14 cellular contexts compared by ENCODE assay signal in the genomic region with DNA sequence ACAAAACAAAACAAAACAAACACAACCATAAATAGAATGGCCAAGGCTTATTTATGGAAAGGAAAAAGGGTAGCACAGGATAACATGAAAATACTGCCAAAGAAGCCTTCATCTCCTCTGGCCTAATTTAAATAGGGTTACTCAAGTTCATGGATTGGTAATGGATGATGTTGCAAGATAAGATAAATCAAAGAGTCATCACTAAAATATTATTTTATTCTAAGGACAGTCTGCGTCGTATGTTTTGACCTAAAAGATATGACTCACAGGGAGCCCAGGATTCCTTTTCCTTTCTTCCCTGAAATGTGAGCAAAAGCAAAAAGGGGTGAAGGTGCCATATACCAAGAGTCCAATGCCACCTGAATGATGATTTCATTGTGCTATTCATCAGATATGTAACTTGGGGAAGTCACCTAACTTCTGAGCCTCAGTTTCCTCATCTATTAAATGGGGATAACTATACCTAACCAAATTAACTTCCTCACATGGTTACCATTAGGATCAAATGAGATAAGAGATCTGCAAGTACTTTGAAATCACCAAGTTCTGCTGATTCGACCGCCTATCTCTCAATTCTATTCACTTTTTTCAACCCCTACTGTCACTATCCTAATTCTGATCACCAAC.
A peak's percentile ranks its signal among the peaks of the same experiment; 100 is the strongest.
DNase-seq lines count a peak whose midpoint lies in the region; ATAC-seq and TF ChIP-seq lines count a peak whose summit lies in the region.
"Had no signal": no experiment of that assay in that cellular context is flagged by ENCODE, and none has a peak within 500 bp of the region (broad histone marks: within the 10 kb centered on the region; RNA-seq: fewer than 3 reads in every experiment).

No MANE protein-coding gene starts in this region.

- POLR2A ChIA-PET in A673 (lab: Charles Lee; ENCODE audit: low non-redundant PET), result no interaction called here

- H3K4me3 Mint-ChIP-seq in endothelial cell (ENCODE audit: unreplicated experiment) (no peak overlapping the region), osteocyte (ENCODE audit: unreplicated experiment) (no peak overlapping the region)
- H3K4me3 Mint-ChIP-seq: activated CD8-positive, alpha-beta T cell treated with anti-CD3 and anti-CD28 coated beads, Interleukin-2, amount 10 ng/mL, durations not matched to agents 7 days and 5 days; stimulated activated effector memory CD8-positive, alpha-beta T cell treated with anti-CD3 and anti-CD28 coated beads, Interleukin-12 subunit alpha, Interleukin-12 subunit beta, amount 100 ng/mL, for 72 hours had no signal

- H3K36me3 ChIP-seq in A673 (ENCODE audit: insufficient read depth, low read length, poor library complexity, severe bottlenecking), result no peaks in the 10 kb centered on the region
- H3K36me3 ChIP-seq: BE2C had no signal

- peak overlapping the region; percentile 87 for H3K27ac Mint-ChIP-seq in endothelial cell (ENCODE audit: unreplicated experiment)
- peak overlapping the region; percentile 45 for H3K27ac Mint-ChIP-seq in osteocyte (ENCODE audit: unreplicated experiment)
- H3K27ac Mint-ChIP-seq: activated CD8-positive, alpha-beta T cell treated with anti-CD3 and anti-CD28 coated beads, Interleukin-2, amount 10 ng/mL, durations not matched to agents 7 days and 5 days; stimulated activated effector memory CD8-positive, alpha-beta T cell treated with anti-CD3 and anti-CD28 coated beads, Interleukin-12 subunit alpha, Interleukin-12 subunit beta, amount 100 ng/mL, for 72 hours had no signal

- no peak for ATAC-seq in GM18907 (IDR thresholded peaks at IDR 0.05; ENCODE audit: unreplicated experiment)
- ATAC-seq: activated CD8-positive, alpha-beta T cell treated with anti-CD3 and anti-CD28 coated beads, Interleukin-2, amount 10 ng/mL, durations not matched to agents 7 days and 5 days; stimulated activated effector memory CD8-positive, alpha-beta T cell treated with anti-CD3 and anti-CD28 coated beads, Interleukin-12 subunit alpha, Interleukin-12 subunit beta, amount 100 ng/mL, for 72 hours had no signal

- H3K27ac ChIP-seq in A673 (ENCODE audit: low read depth, low read length, poor library complexity, severe bottlenecking), result no peak overlapping the region

- no TSS peak for BruUV-seq in A673 (replicated peaks; lab: Mats Ljungman, UMichigan)

- DNase-seq in AG08395 (ENCODE audit: low spot score) (peak; percentile 46), M059J (ENCODE audit: low read depth) (peak; percentile 77), endothelial cell (ENCODE audit: low spot score) (no peak), osteocyte (ENCODE audit: extremely low spot score, unreplicated experiment) (no peak), NCI-H748 treated with DMSO at 0.1 percent for 48 hours (lab: John Stamatoyannopoulos, UW) (no peak), GM13977 (ENCODE audit: low spot score) (no peak), A673 (ENCODE audit: low spot score) (no peak)
- DNase-seq: activated CD8-positive, alpha-beta T cell treated with anti-CD3 and anti-CD28 coated beads, Interleukin-2, amount 10 ng/mL, durations not matched to agents 7 days and 5 days; BE2C; effector memory CD4-positive, alpha-beta T cell; NCI-H1092 treated with DMSO at 0.1 percent for 48 hours; stimulated activated CD4-positive, alpha-beta T cell treated with anti-CD3 and anti-CD28 coated beads, Interleukin-15, amount 100 ng/mL, for 24 hours had no signal

- TF ChIP-seq CTCF in endothelial cell (IDR thresholded peaks at IDR 0.05; ENCODE audit: unreplicated experiment) (no peak), osteocyte (IDR thresholded peaks at IDR 0.05) (no peak), GM13977 (IDR thresholded peaks at IDR 0.05; ENCODE audit: extremely low read depth, insufficient read depth, missing control alignments) (no peak), A673 (conservative IDR thresholded peaks at IDR 0.05; ENCODE audit: low read depth, low read length) (no peak)

- H3K4me1 Mint-ChIP-seq in endothelial cell (ENCODE audit: unreplicated experiment) (peaks cover 51% of the 10 kb centered on the region), osteocyte (ENCODE audit: unreplicated experiment) (peaks cover 84% of the 10 kb centered on the region)

- CTCF ChIA-PET in A673 (lab: Charles Lee), result no interaction called here

- no peaks in the 10 kb centered on the region for H3K27me3 ChIP-seq in A673 (replicated peaks; ENCODE audit: insufficient read depth, low read depth, low read length, poor library complexity)
- H3K27me3 ChIP-seq: BE2C had no signal

- H3K27me3 Mint-ChIP-seq in endothelial cell (ENCODE audit: unreplicated experiment) (peaks cover 5% of the 10 kb centered on the region), osteocyte (ENCODE audit: unreplicated experiment) (no peaks in the 10 kb centered on the region)

- in situ Hi-C loops in GM13977 (cut with MboI; ENCODE audit: low pct_unique_long_range_greater_than_20kb, low sequenced_read_pairs, unreplicated experiment), result no loop called here

- no peaks in the 10 kb centered on the region for H3K9me3 Mint-ChIP-seq in endothelial cell (ENCODE audit: unreplicated experiment)
- H3K9me3 Mint-ChIP-seq in osteocyte (ENCODE audit: unreplicated experiment), result no peaks in the 10 kb centered on the region
- H3K9me3 Mint-ChIP-seq: stimulated activated effector memory CD8-positive, alpha-beta T cell treated with anti-CD3 and anti-CD28 coated beads, Interleukin-12 subunit alpha, Interleukin-12 subunit beta, amount 100 ng/mL, for 72 hours had no signal

- H3K36me3 Mint-ChIP-seq in endothelial cell (ENCODE audit: low read depth, unreplicated experiment) (no peaks in the 10 kb centered on the region), osteocyte (ENCODE audit: unreplicated experiment) (peaks cover 3% of the 10 kb centered on the region)

- no peaks in the 10 kb centered on the region for H3K9me3 ChIP-seq in A673 (ENCODE audit: low read depth, low read length, poor library complexity, severe bottlenecking)
- H3K9me3 ChIP-seq: BE2C had no signal

- H3K4me3 ChIP-seq in A673 (ENCODE audit: low read depth, low read length, poor library complexity, severe bottlenecking), result no peak overlapping the region

- H3K4me1 ChIP-seq in A673 (ENCODE audit: insufficient read depth, low read length, poor library complexity, severe bottlenecking), result peaks cover 8% of the 10 kb centered on the region

- intact Hi-C loops in A673 (cut with micrococcal nuclease; ENCODE audit: unreplicated experiment), result no loop called here

Comparison
In these comparisons a context has a peak if more than half of its experiments do, and no peak if none do; other contexts are left out.
1. DNase-seq: peak in AG08395 (single experiment) and M059J (single experiment); none in endothelial cell (single experiment), osteocyte (single experiment), NCI-H748 treated with DMSO at 0.1 percent for 48 hours (single experiment), GM13977 (single experiment) and A673 (single experiment).